8 cellular contexts compared by ENCODE assay signal in genomic region chr3:120348065-120348980, GRCh38. TPM values are rescaled to one million over a fixed set of nuclear protein-coding genes. Genes with fewer than 3 reads are reported as not detected.
DNase-seq lines count a peak whose midpoint lies in the region; ATAC-seq and TF ChIP-seq lines count a peak whose summit lies in the region.

No MANE protein-coding gene starts in this region.

- peaks cover 21% of the 10 kb centered on the region for H3K4me1 Mint-ChIP-seq in GM23338

- in situ Hi-C loops in astrocyte of the cerebellum (cut with HindIII; ENCODE audit: low sequenced_read_pairs), result no loop called here

- H3K4me1 ChIP-seq in GM23338 (ENCODE audit: insufficient read depth), result peaks cover 10% of the 10 kb centered on the region

- ATAC-seq in GM23338, result peak; percentile 82

- H3K79me2 ChIP-seq in GM23338 (replicated peaks; ENCODE audit: insufficient read depth), result peaks cover 47% of the 10 kb centered on the region

- no peak overlapping the region for H3K27ac Mint-ChIP-seq in GM23338

- peaks cover 13% of the 10 kb centered on the region for H3K36me3 Mint-ChIP-seq in GM23338 (ENCODE audit: low read depth)

- H3K4me3 ChIP-seq in GM12865 (ENCODE audit: low read depth, low read length) (peak overlapping the region; percentile 84), GM23338 (peak overlapping the region; percentile 84), astrocyte of the cerebellum (ENCODE audit: low read depth, low read length) (peak overlapping the region; percentile 80)

- H3K27ac ChIP-seq in GM23338 (ENCODE audit: low read depth), result no peak overlapping the region

- peaks cover 4% of the 10 kb centered on the region for H4K20me1 ChIP-seq in GM23338 (replicated peaks; ENCODE audit: insufficient read depth)

- DNase-seq in GM12865 (ENCODE audit: low read depth), result peak; percentile 75
- peak; percentile 80 for DNase-seq in GM23338 (ENCODE audit: low spot score)
- DNase-seq in KG1 (lab: John Stamatoyannopoulos, UW), result peak; percentile 48
- DNase-seq in SKM-1 treated with dmso at 0.1 percent for 144 hours (lab: John Stamatoyannopoulos, UW; ENCODE audit: unreplicated experiment), result peak; percentile 10
- DNase-seq in astrocyte of the cerebellum (ENCODE audit: low read depth), result peak; percentile 16
- DNase-seq in iPS-NIHi7 (ENCODE audit: extremely low spot score), result peak; percentile 75
- DNase-seq in stimulated activated CD4-positive, alpha-beta T cell treated with anti-CD3 and anti-CD28 coated beads, Interleukin-2, amount 100 ng/mL, for 4 hours (ENCODE audit: low read depth), result peak; percentile 29
- no peak for DNase-seq in NCI-H2196 treated with DMSO at 0.1 percent for 48 hours (lab: John Stamatoyannopoulos, UW; ENCODE audit: unreplicated experiment)

- peaks cover 9% of the 10 kb centered on the region for H3K27me3 Mint-ChIP-seq in GM23338 (ENCODE audit: insufficient read depth, low read depth, poor library complexity)

- peak overlapping the region; percentile 93 for H3K4me2 ChIP-seq in GM23338

- no peaks in the 10 kb centered on the region; the same call in 1 of the 2 replicates for H3F3A ChIP-seq in GM23338 (replicated peaks; ENCODE audit: low read depth)

- peaks cover 22% of the 10 kb centered on the region for H3K27me3 ChIP-seq in GM23338 (ENCODE audit: insufficient read depth)

- no peaks in the 10 kb centered on the region for H3K9me2 ChIP-seq in GM23338 (ENCODE audit: insufficient read depth)

- H3K36me3 ChIP-seq in GM23338 (ENCODE audit: insufficient read depth), result no peaks in the 10 kb centered on the region

- peak overlapping the region; percentile 87 for H2AFZ ChIP-seq in GM23338

- no peaks in the 10 kb centered on the region for H3K9me3 Mint-ChIP-seq in GM23338

- TF ChIP-seq CTCF in GM12865 (IDR thresholded peaks at IDR 0.05; ENCODE audit: insufficient read depth, low read depth, low read length, missing control alignments), result no peak
- TF ChIP-seq CTCF in GM23338 (conservative IDR thresholded peaks at IDR 0.05; ENCODE audit: low read depth in 2 of 2), result no peak
- TF ChIP-seq CTCF in astrocyte of the cerebellum (IDR thresholded peaks at IDR 0.05; ENCODE audit: low read depth, low read length, missing control alignments), result no peak

- peak overlapping the region; percentile 89 for H3K4me3 Mint-ChIP-seq in GM23338

TF ChIP-seq in GM23338, 12 proteins besides CTCF, POLR2A, EP300 and RAD21 (continues in another document):
- no peak for TF ChIP-seq CREB1 (CRISPR knock-in tag; IDR thresholded peaks at IDR 0.05; ENCODE audit: low read depth)
- TF ChIP-seq ZNF114 (CRISPR knock-in tag; IDR thresholded peaks at IDR 0.05), result no peak
- no peak for TF ChIP-seq EZH2phosphoT487 (IDR thresholded peaks at IDR 0.05; ENCODE audit: unreplicated experiment)
- no peak for TF ChIP-seq ZNF331 (CRISPR knock-in tag; IDR thresholded peaks at IDR 0.05; ENCODE audit: low read depth)
- TF ChIP-seq ETS1 (IDR thresholded peaks at IDR 0.05), result no peak
- no peak for TF ChIP-seq STAT1 (IDR thresholded peaks at IDR 0.05; ENCODE audit: unreplicated experiment)
- no peak for TF ChIP-seq REST (IDR thresholded peaks at IDR 0.05; ENCODE audit: unreplicated experiment)
- TF ChIP-seq NANOG (IDR thresholded peaks at IDR 0.05; ENCODE audit: borderline replicate concordance), result no peak
- TF ChIP-seq POLR2AphosphoS5 (IDR thresholded peaks at IDR 0.05; ENCODE audit: low read depth), result no peak
- no peak for TF ChIP-seq JUNB (IDR thresholded peaks at IDR 0.05; ENCODE audit: unreplicated experiment)
- TF ChIP-seq EZH2 (IDR thresholded peaks at IDR 0.05; ENCODE audit: low read depth, unreplicated experiment), result no peak

RNA-seq across cellular contexts. Expression of gene LRRC58, which starts 0.8 kb away (rescaled TPM):
- 23.8 and 25.6 TPM in 2 replicates for total RNA-seq in GM23338 (2014; rRNA removed; shearing (Covaris generic))
- polyA plus RNA-seq in GM23338 (2016; fragmentation: Nextera tagmentation; extraction: Ambion mirVana), result 5.8 and 7.0 TPM in 2 replicates
